Comparison of ENCODE assay signal across 8 cellular contexts in genomic region chr19:10252707-10253106, GRCh38. TPM values are rescaled to one million over a fixed set of nuclear protein-coding genes. Genes with fewer than 3 reads are reported as not detected.
DNase-seq lines count a peak whose midpoint lies in the region; ATAC-seq, FAIRE-seq and TF ChIP-seq lines count a peak whose summit lies in the region.

No MANE protein-coding gene starts in this region.

- WGBS in gastroesophageal sphincter (ENCODE audit: low coverage in 1 of 2), 2 donors, result 28 to 42% methylated on average over 4 to 5 of the region's 8 CpGs

- H3K4me3 ChIP-seq in gastroesophageal sphincter (peak overlapping the region; percentile 64 to 80), skeletal muscle satellite cell (ENCODE audit: low read length) (peak overlapping the region; percentile 84)

- TF ChIP-seq CTCF in VCaP (conservative IDR thresholded peaks at IDR 0.05) (no peak), gastroesophageal sphincter (IDR thresholded peaks at IDR 0.05) (no peak)

- H3K36me3 ChIP-seq in gastroesophageal sphincter, result peaks cover 0 to 43% of the 10 kb centered on the region in 2 donors
- peaks cover 17% of the 10 kb centered on the region for H3K36me3 ChIP-seq in skeletal muscle satellite cell (ENCODE audit: insufficient read depth, low read length)

- no peaks in the 10 kb centered on the region for H3K9me3 ChIP-seq in gastroesophageal sphincter
- H3K9me3 ChIP-seq in skeletal muscle satellite cell (replicated peaks; ENCODE audit: low read length), result no peaks in the 10 kb centered on the region

- peak overlapping the region; percentile 96 for H3K4me2 ChIP-seq in skeletal muscle satellite cell (ENCODE audit: low read length)

- peak overlapping the region; percentile 85 for H3K9ac ChIP-seq in skeletal muscle satellite cell (ENCODE audit: low read depth, low read length)

- no peak for TF ChIP-seq EP300 in gastroesophageal sphincter (IDR thresholded peaks at IDR 0.05)

- H3K27ac ChIP-seq in VCaP, result peak overlapping the region; percentile 70
- H3K27ac ChIP-seq in gastroesophageal sphincter, result peak overlapping the region in 3 of 4 donors; percentile 83 to 86 (median 85)

- peak; percentile 62 for FAIRE-seq in GM12891 (lab: Jason Lieb, UNC)

- TF ChIP-seq POLR2A in GM12891 (IDR thresholded peaks at IDR 0.05; ENCODE audit: low read depth, low read length) (no peak), gastroesophageal sphincter (IDR thresholded peaks at IDR 0.05) (no peak), GM18505 (IDR thresholded peaks at IDR 0.05; ENCODE audit: borderline replicate concordance, extremely low read depth, insufficient read depth, insufficient read length) (no peak)

- DNase-seq in GM12891 (ENCODE audit: insufficient read length, low spot score), result no peak
- no peak for DNase-seq in posterior cingulate gyrus
- DNase-seq in central memory CD4-positive, alpha-beta T cell, result no peak
- DNase-seq in stimulated activated CD4-positive, alpha-beta T cell treated with anti-CD3 and anti-CD28 coated beads, Interleukin-4, amount 100 ng/mL, for 4 hours, result no peak

- peaks cover 0 to 38% (median 6%) of the 10 kb centered on the region in 3 donors for H3K4me1 ChIP-seq in gastroesophageal sphincter
- peaks cover 3% of the 10 kb centered on the region for H3K4me1 ChIP-seq in skeletal muscle satellite cell (ENCODE audit: control insufficient read depth, insufficient read depth, low read length)

- no peak for ATAC-seq in gastroesophageal sphincter
- ATAC-seq in GM18505 (IDR thresholded peaks at IDR 0.05; ENCODE audit: unreplicated experiment), result no peak

- intact Hi-C loops in posterior cingulate gyrus (cut with DNase I), result loop anchor here (5.0 kb wide), 3 partner anchors 60 to 320 kb away; partner anchors contain the start of genes DNMT1 and EIF3G

- H3K27me3 ChIP-seq in gastroesophageal sphincter (no peaks in the 10 kb centered on the region), skeletal muscle satellite cell (ENCODE audit: control insufficient read depth, insufficient read depth, low read length) (no peaks in the 10 kb centered on the region)

TF ChIP-seq in GM12891, 5 proteins besides CTCF, POLR2A, EP300 and RAD21:
- TF ChIP-seq POU2F2 (IDR thresholded peaks at IDR 0.05; ENCODE audit: low read depth, low read length), result no peak

RNA-seq across cellular contexts. Expression of gene MRPL4, which starts 0.7 kb away (rescaled TPM):
- polyA plus RNA-seq in GM12891 (2012; ENCODE audit: low read depth, missing spikeins), result 102 TPM
- 10 to 100 TPM; 45.8 to 86.0 (median 51.9) TPM for total RNA-seq in gastroesophageal sphincter
- 74.8 and 81.3 TPM in 2 replicates for total RNA-seq in skeletal muscle satellite cell (2012; rRNA removed)

RNA-seq across cellular contexts. Expression of gene ICAM1, which starts 18.2 kb away (rescaled TPM):
- polyA plus RNA-seq in GM12891 (2012; ENCODE audit: low read depth, missing spikeins), result 55.2 TPM
- 10 to 100 TPM in 3 of 4 donors, 1 to 10 TPM in 1; 8.8 to 33.0 (median 19.6) TPM for total RNA-seq in gastroesophageal sphincter
- 9.4 and 14.7 TPM in 2 replicates for total RNA-seq in skeletal muscle satellite cell (2012; rRNA removed)

RNA-seq across cellular contexts. Expression of gene S1PR2, which starts 21.6 kb away (rescaled TPM):
- polyA plus RNA-seq in GM12891 (2012; ENCODE audit: low read depth, missing spikeins), result 7.8 TPM
- total RNA-seq in gastroesophageal sphincter, result 10 to 100 TPM in 3 of 4 donors, 1 to 10 TPM in 1; 7.5 to 24.5 (median 16.7) TPM
- total RNA-seq in skeletal muscle satellite cell (2012; rRNA removed), result 13.2 and 18.8 TPM in 2 replicates

RNA-seq across cellular contexts. Expression of gene ICAM4, which starts 34.0 kb away (rescaled TPM):
- 0.77 TPM for polyA plus RNA-seq in GM12891 (2012; ENCODE audit: low read depth, missing spikeins)
- total RNA-seq in gastroesophageal sphincter, result under 1 TPM in 1 of 4 donors, not detected in 3; 0.47 TPM
- total RNA-seq in skeletal muscle satellite cell (2012; rRNA removed), result 0.22 TPM in 1 of 2 replicates, not detected in the other

RNA-seq across cellular contexts. Expression of gene ICAM5, which starts 37.0 kb away (rescaled TPM):
- polyA plus RNA-seq in GM12891 (2012; ENCODE audit: low read depth, missing spikeins), result 2.1 TPM
- total RNA-seq in gastroesophageal sphincter, result under 1 TPM in 3 of 4 donors, not detected in 1; 0.12 to 0.54 (median 0.47) TPM
- 0.22 and 0.76 TPM in 2 replicates for total RNA-seq in skeletal muscle satellite cell (2012; rRNA removed)
